Comparison of ENCODE assay signal across 8 cellular contexts in genomic region chr3:108221403-108221802, GRCh38. TPM values are rescaled to one million over a fixed set of nuclear protein-coding genes. Genes with fewer than 3 reads are reported as not detected.
DNase-seq lines count a peak whose midpoint lies in the region; ATAC-seq and TF ChIP-seq lines count a peak whose summit lies in the region.

No MANE protein-coding gene starts in this region.

- peak overlapping the region; percentile 44 for H3K27ac ChIP-seq in urinary bladder (ENCODE audit: low read depth)

- no peak for TF ChIP-seq CTCF in astrocyte of the spinal cord (IDR thresholded peaks at IDR 0.05; ENCODE audit: low read depth, low read length)

- peaks cover 2% of the 10 kb centered on the region for H3K4me1 ChIP-seq in urinary bladder (ENCODE audit: insufficient read depth)

- H3K4me3 ChIP-seq in astrocyte of the spinal cord (ENCODE audit: low read depth, low read length) (peak overlapping the region; percentile 61), urinary bladder (ENCODE audit: low read depth, low read length) (peak overlapping the region; percentile 60)

- ATAC-seq in HG03159 (IDR thresholded peaks at IDR 0.05; ENCODE audit: unreplicated experiment) = no peak

- peaks cover 1% of the 10 kb centered on the region for H3K9me3 Mint-ChIP-seq in activated naive CD4-positive, alpha-beta T cell treated with anti-CD3 and anti-CD28 coated beads, Interleukin-2, amount 50 U/mL, for 24 hours

- no peaks in the 10 kb centered on the region for H3K36me3 ChIP-seq in urinary bladder (ENCODE audit: insufficient read depth)

- H3K4me1 Mint-ChIP-seq in activated naive CD4-positive, alpha-beta T cell treated with anti-CD3 and anti-CD28 coated beads, Interleukin-2, amount 50 U/mL, for 24 hours = peaks cover 81% of the 10 kb centered on the region

- H3K36me3 Mint-ChIP-seq in activated naive CD4-positive, alpha-beta T cell treated with anti-CD3 and anti-CD28 coated beads, Interleukin-2, amount 50 U/mL, for 24 hours = peaks cover 6% of the 10 kb centered on the region

- no peaks in the 10 kb centered on the region for H3K27me3 Mint-ChIP-seq in activated naive CD4-positive, alpha-beta T cell treated with anti-CD3 and anti-CD28 coated beads, Interleukin-2, amount 50 U/mL, for 24 hours

- H3K27ac Mint-ChIP-seq in activated naive CD4-positive, alpha-beta T cell treated with anti-CD3 and anti-CD28 coated beads, Interleukin-2, amount 50 U/mL, for 24 hours = peak overlapping the region; percentile 96

- 14% methylated on average over 6 of the region's 6 CpGs for WGBS in urinary bladder

- DNase-seq in activated naive CD4-positive, alpha-beta T cell treated with Interleukin-2 at 50 U/mL for 16 hours = no peak
- no peak for DNase-seq in astrocyte of the spinal cord (ENCODE audit: low read depth, low spot score)
- DNase-seq in medulla oblongata (ENCODE audit: extremely low spot score) = peak; percentile 18
- no peak for DNase-seq in NK-92 treated with Interleukin-12 subunit alpha and Interleukin-12 subunit beta, amount 100 ng/mL, for 24 hours (lab: John Stamatoyannopoulos, UW)
- DNase-seq in NCI-H1436 (lab: John Stamatoyannopoulos, UW) = no peak

- peak overlapping the region; percentile 99 for H3K4me3 Mint-ChIP-seq in activated naive CD4-positive, alpha-beta T cell treated with anti-CD3 and anti-CD28 coated beads, Interleukin-2, amount 50 U/mL, for 24 hours

- in situ Hi-C loops in astrocyte of the spinal cord (cut with HindIII; ENCODE audit: low sequenced_read_pairs) = no loop called here

RNA-seq across cellular contexts. Expression of gene IFT57, which starts 0.8 kb away (rescaled TPM):
- total RNA-seq in urinary bladder = 80.1 TPM
- 33.8 TPM for polyA plus RNA-seq in urinary bladder
